ENCODE assay signal across 23 cellular contexts in the genomic region with DNA sequence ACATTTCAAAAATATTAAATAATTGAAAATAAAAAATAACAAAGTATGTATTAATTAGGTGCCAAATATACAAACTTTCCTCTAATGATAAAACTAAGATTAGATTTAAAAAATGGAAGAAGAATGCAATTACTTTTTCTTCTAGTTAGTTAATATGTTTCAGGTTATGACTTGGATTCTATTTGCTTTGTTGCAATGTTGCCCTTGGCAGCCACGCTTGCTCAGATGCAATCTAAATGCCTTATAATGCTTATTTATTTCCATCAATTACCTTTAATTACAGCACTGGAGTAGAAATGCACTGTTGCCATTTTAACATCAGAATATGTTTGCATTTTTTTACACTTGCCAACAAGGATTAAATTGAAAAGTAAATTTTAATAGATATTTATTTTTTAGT.
DNase-seq lines count a peak whose midpoint lies in the region; ATAC-seq, FAIRE-seq and TF ChIP-seq lines count a peak whose summit lies in the region.
"Had no signal": no experiment of that assay in that cellular context is flagged by ENCODE, and none has a peak within 500 bp of the region (broad histone marks: within the 10 kb centered on the region; RNA-seq: fewer than 3 reads in every experiment).

No MANE protein-coding gene starts in this region.

- DNase-seq in left kidney (ENCODE audit: low read depth, low spot score) = peak; percentile 16
- DNase-seq in activated T-cell treated with anti-CD3 and anti-CD28 coated beads, Interleukin-2, amount 50 U/mL, for 72 hours = no peak
- no peak for DNase-seq in dorsolateral prefrontal cortex
- DNase-seq in sigmoid colon = no peak
- DNase-seq: AML-193; BE2C; CD4-positive, alpha-beta T cell; CD8-positive, alpha-beta memory T cell; DMS 273 treated with DMSO at 0.1 percent for 48 hours; DMS79; EL; GDM1; H9 had no signal

- WGBS in sigmoid colon, 2 donors = 14 to 70% methylated on average over 1 of the region's 1 CpG

- H3K4me3 ChIP-seq in dorsolateral prefrontal cortex (no peak overlapping the region), sigmoid colon (no peak overlapping the region)
- H3K4me3 ChIP-seq: BLaER1 treated with 17β-estradiol and CSF1 and Interleukin-3, amounts not matched to agents 10 nM and 100 nM; GM12878; GM23338 had no signal

- H3K4me1 Mint-ChIP-seq in activated T-cell treated with anti-CD3 and anti-CD28 coated beads, Interleukin-2, amount 50 U/mL, for 72 hours (ENCODE audit: low read depth) = no peaks in the 10 kb centered on the region
- H3K4me1 Mint-ChIP-seq: CD14-positive monocyte; CD8-positive, alpha-beta memory T cell; GM23338; H9 had no signal

- intact Hi-C loops in dorsolateral prefrontal cortex (cut with DNase I) = no loop called here
- intact Hi-C loops in sigmoid colon (cut with DNase I) = no loop called here

- H3K27ac Mint-ChIP-seq in activated T-cell treated with anti-CD3 and anti-CD28 coated beads, Interleukin-2, amount 50 U/mL, for 72 hours = no peak overlapping the region
- H3K27ac Mint-ChIP-seq: CD14-positive monocyte; CD4-positive, alpha-beta T cell; CD8-positive, alpha-beta memory T cell; GM23338; H9 had no signal

- no peaks in the 10 kb centered on the region for H3K9me3 ChIP-seq in sigmoid colon
- H3K9me3 ChIP-seq: BE2C; BLaER1 treated with 17β-estradiol and CSF1 and Interleukin-3, amounts not matched to agents 10 nM and 100 nM had no signal

- H3K27me3 ChIP-seq in dorsolateral prefrontal cortex = no peaks in the 10 kb centered on the region
- H3K27me3 ChIP-seq in sigmoid colon = peaks cover 0 to 4% (median 0%) of the 10 kb centered on the region in 3 donors
- H3K27me3 ChIP-seq: BE2C; BLaER1 treated with 17β-estradiol and CSF1 and Interleukin-3, amounts not matched to agents 10 nM and 100 nM had no signal

- H3K27ac ChIP-seq in 22Rv1 (peak overlapping the region; percentile 66), dorsolateral prefrontal cortex (no peak overlapping the region), sigmoid colon (no peak overlapping the region)
- H3K27ac ChIP-seq: BLaER1 treated with 17β-estradiol and CSF1 and Interleukin-3, amounts not matched to agents 10 nM and 100 nM had no signal

- TF ChIP-seq EP300 in sigmoid colon (IDR thresholded peaks at IDR 0.05) = no peak

- H3K9me3 Mint-ChIP-seq in activated T-cell treated with anti-CD3 and anti-CD28 coated beads, Interleukin-2, amount 50 U/mL, for 72 hours = peaks cover 0 to 2% of the 10 kb centered on the region in 2 donors
- H3K9me3 Mint-ChIP-seq: H9 had no signal

- ATAC-seq in activated T-cell treated with anti-CD3 and anti-CD28 coated beads, Interleukin-2, amount 50 U/mL, for 72 hours (replicated peaks in 1 of 2) = no peak
- ATAC-seq: GM12878, GM23338, HCT116 had no signal

- no peaks in the 10 kb centered on the region for H3K4me1 ChIP-seq in sigmoid colon
- H3K4me1 ChIP-seq: BLaER1 treated with 17β-estradiol and CSF1 and Interleukin-3, amounts not matched to agents 10 nM and 100 nM had no signal

- H3K4me3 Mint-ChIP-seq in activated T-cell treated with anti-CD3 and anti-CD28 coated beads, Interleukin-2, amount 50 U/mL, for 72 hours = no peak overlapping the region
- H3K4me3 Mint-ChIP-seq: CD14-positive monocyte; CD4-positive, alpha-beta T cell; CD8-positive, alpha-beta memory T cell; GM23338; H9 had no signal

- H3K36me3 Mint-ChIP-seq in activated T-cell treated with anti-CD3 and anti-CD28 coated beads, Interleukin-2, amount 50 U/mL, for 72 hours (ENCODE audit: insufficient read depth in 2 of 2) = no peaks in the 10 kb centered on the region
- H3K36me3 Mint-ChIP-seq: CD14-positive monocyte; CD8-positive, alpha-beta memory T cell had no signal

- FAIRE-seq in colon (lab: Jason Lieb, UNC) = peak; percentile 43
- FAIRE-seq: A204.1, D721Med, GM12878, GM19239 had no signal

- H3K36me3 ChIP-seq in sigmoid colon = no peaks in the 10 kb centered on the region
- H3K36me3 ChIP-seq: BE2C; BLaER1 treated with 17β-estradiol and CSF1 and Interleukin-3, amounts not matched to agents 10 nM and 100 nM had no signal

- no peaks in the 10 kb centered on the region for H3K27me3 Mint-ChIP-seq in activated T-cell treated with anti-CD3 and anti-CD28 coated beads, Interleukin-2, amount 50 U/mL, for 72 hours (ENCODE audit: low read depth)
- H3K27me3 Mint-ChIP-seq: CD4-positive, alpha-beta T cell; CD8-positive, alpha-beta memory T cell had no signal

- no peak for TF ChIP-seq POLR2A in sigmoid colon (IDR thresholded peaks at IDR 0.05)

- no peak for TF ChIP-seq CTCF in 22Rv1 (IDR thresholded peaks at IDR 0.05)
- TF ChIP-seq CTCF in dorsolateral prefrontal cortex (IDR thresholded peaks at IDR 0.05 in 54 of 56, conservative IDR thresholded peaks at IDR 0.05 in 2 of 56; ENCODE audit: low read depth in 1 of 56, partially characterized antibody in 56 of 56) = no peak
- TF ChIP-seq CTCF in sigmoid colon (IDR thresholded peaks at IDR 0.05) = no peak
